In the genomic region with DNA sequence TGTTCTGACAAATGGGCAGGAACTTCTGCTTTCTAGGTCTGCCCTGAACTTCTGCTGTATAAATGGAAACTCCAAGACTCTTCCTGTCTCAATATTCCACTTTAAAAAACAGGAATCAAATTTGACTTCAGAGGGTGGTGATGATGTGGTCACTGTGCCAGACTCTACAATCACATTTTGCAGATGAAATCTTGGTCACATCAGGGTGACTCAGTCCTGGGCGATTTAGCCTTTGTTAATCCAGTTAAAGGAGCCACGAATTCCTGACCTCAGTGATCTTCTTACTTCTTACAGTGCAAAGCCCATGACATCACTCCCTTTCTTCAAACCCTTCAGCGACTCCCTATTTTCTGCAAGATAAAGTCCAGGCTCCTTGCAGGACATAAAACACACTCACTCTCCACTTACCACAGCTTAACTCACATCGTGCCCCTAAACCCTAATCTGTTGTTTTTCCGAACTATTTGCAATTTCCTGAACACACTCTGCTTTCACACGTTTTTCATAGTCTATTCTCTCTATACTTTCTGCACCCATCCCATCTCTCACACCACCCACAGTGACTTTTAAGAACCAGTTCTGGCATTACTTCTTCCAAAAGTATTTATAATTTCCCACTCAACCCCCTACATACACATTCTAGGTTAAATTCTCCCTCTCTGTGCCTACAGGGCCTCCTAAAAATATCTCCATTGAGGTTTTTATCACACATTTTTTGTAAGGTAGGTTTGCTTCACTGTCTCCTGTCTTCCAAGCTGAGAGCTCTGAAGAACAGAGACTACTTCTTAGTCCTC, we compare ENCODE assay signal across 11 cellular contexts. TPM values are rescaled to one million over a fixed set of nuclear protein-coding genes. Genes with fewer than 3 reads are reported as not detected.
DNase-seq lines count a peak whose midpoint lies in the region; ATAC-seq and TF ChIP-seq lines count a peak whose summit lies in the region.
"Had no signal": no experiment of that assay in that cellular context is flagged by ENCODE, and none has a peak within 500 bp of the region (broad histone marks: within the 10 kb centered on the region; RNA-seq: fewer than 3 reads in every experiment).

No MANE protein-coding gene starts in this region.

- H3K27ac ChIP-seq in left lung = peak overlapping the region; percentile 53 to 58
- H3K27ac ChIP-seq in upper lobe of left lung = peak overlapping the region in 1 of 4 donors; percentile 28

- no peak overlapping the region for H3K4me3 Mint-ChIP-seq in activated CD4-positive, alpha-beta T cell treated with anti-CD3 and anti-CD28 coated beads for 36 hours
- H3K4me3 Mint-ChIP-seq: activated naive CD8-positive, alpha-beta T cell treated with anti-CD3 and anti-CD28 coated beads, Interleukin-2, amount 50 U/mL, for 24 hours had no signal

- TF ChIP-seq POLR2A in upper lobe of left lung (IDR thresholded peaks at IDR 0.05) = no peak

- ATAC-seq in left lung (peak; percentile 81), upper lobe of left lung (ENCODE audit: low FRiP score in 2 of 2) (peak; percentile 69 to 95), GM21515 (IDR thresholded peaks at IDR 0.05; ENCODE audit: unreplicated experiment) (no peak)
- ATAC-seq in activated CD4-positive, alpha-beta T cell treated with anti-CD3 and anti-CD28 coated beads for 36 hours = no peak
- ATAC-seq: activated naive CD8-positive, alpha-beta T cell treated with anti-CD3 and anti-CD28 coated beads, Interleukin-2, amount 50 U/mL, for 24 hours had no signal

- H3K9me3 ChIP-seq in MG63 (no peaks in the 10 kb centered on the region), left lung (no peaks in the 10 kb centered on the region), upper lobe of left lung (no peaks in the 10 kb centered on the region)

- no peak overlapping the region for H3K4me3 ChIP-seq in MG63
- H3K4me3 ChIP-seq in left lung = no peak overlapping the region
- H3K4me3 ChIP-seq in upper lobe of left lung = no peak overlapping the region

- no peak for TF ChIP-seq CTCF in left lung (IDR thresholded peaks at IDR 0.05)
- TF ChIP-seq CTCF in upper lobe of left lung (IDR thresholded peaks at IDR 0.05) = no peak

- peak; percentile 63 for DNase-seq in MG63
- peak; percentile 91 for DNase-seq in cerebellar cortex (ENCODE audit: low spot score)
- DNase-seq in left lung = peak in 1 of 2 donors; percentile 37
- DNase-seq in upper lobe of left lung = peak in 1 of 2 donors; percentile 34
- DNase-seq in GM19240 (ENCODE audit: insufficient read length, low spot score) = no peak
- DNase-seq in activated CD4-positive, alpha-beta T cell treated with anti-CD3 and anti-CD28 coated beads for 36 hours = no peak
- DNase-seq in DMS153 (lab: John Stamatoyannopoulos, UW) = no peak
- DNase-seq: activated naive CD8-positive, alpha-beta T cell treated with anti-CD3 and anti-CD28 coated beads, Interleukin-2, amount 50 U/mL, for 24 hours; NCI-H526; stimulated activated CD4-positive, alpha-beta T cell treated with anti-CD3 and anti-CD28 coated beads, Interleukin-15, amount 100 ng/mL, for 24 hours had no signal

- no peaks in the 10 kb centered on the region for H3K4me1 Mint-ChIP-seq in activated CD4-positive, alpha-beta T cell treated with anti-CD3 and anti-CD28 coated beads for 36 hours
- H3K4me1 Mint-ChIP-seq: activated naive CD8-positive, alpha-beta T cell treated with anti-CD3 and anti-CD28 coated beads, Interleukin-2, amount 50 U/mL, for 24 hours had no signal

- H3K27me3 ChIP-seq in MG63 = no peaks in the 10 kb centered on the region
- no peaks in the 10 kb centered on the region for H3K27me3 ChIP-seq in left lung
- H3K27me3 ChIP-seq in upper lobe of left lung = no peaks in the 10 kb centered on the region

- TF ChIP-seq EP300 in upper lobe of left lung (IDR thresholded peaks at IDR 0.05) = peak in 1 of 4 donors; percentile 14

- H3K27ac Mint-ChIP-seq in activated CD4-positive, alpha-beta T cell treated with anti-CD3 and anti-CD28 coated beads for 36 hours = no peak overlapping the region
- H3K27ac Mint-ChIP-seq: activated naive CD8-positive, alpha-beta T cell treated with anti-CD3 and anti-CD28 coated beads, Interleukin-2, amount 50 U/mL, for 24 hours had no signal

- intact Hi-C loops in left lung (cut with DNase I) = no loop called here
- intact Hi-C loops in activated CD4-positive, alpha-beta T cell treated with anti-CD3 and anti-CD28 coated beads for 36 hours (cut with DNase I, micrococcal nuclease) = no loop called here

- H3K4me1 ChIP-seq in left lung (peaks cover 0 to 24% of the 10 kb centered on the region in 2 donors), upper lobe of left lung (no peaks in the 10 kb centered on the region)

- POLR2A ChIA-PET in activated CD4-positive, alpha-beta T cell treated with anti-CD3 and anti-CD28 coated beads for 36 hours (lab: Charles Lee) = no interaction called here

- WGBS in upper lobe of left lung, 2 donors = 35 to 41% methylated on average over 6 of the region's 6 CpGs

- CTCF ChIA-PET in activated CD4-positive, alpha-beta T cell treated with anti-CD3 and anti-CD28 coated beads for 36 hours (lab: Charles Lee) = interaction anchor here (2.9 kb wide), 1 partner anchor 10 kb away, joined by 10 read pairs; no protein-coding TSS in a partner anchor

- peaks cover 7% of the 10 kb centered on the region for H3K27me3 Mint-ChIP-seq in activated CD4-positive, alpha-beta T cell treated with anti-CD3 and anti-CD28 coated beads for 36 hours

- H3K36me3 ChIP-seq in MG63 (no peaks in the 10 kb centered on the region), left lung (no peaks in the 10 kb centered on the region), upper lobe of left lung (no peaks in the 10 kb centered on the region)

- no peaks in the 10 kb centered on the region for H3K36me3 Mint-ChIP-seq in activated CD4-positive, alpha-beta T cell treated with anti-CD3 and anti-CD28 coated beads for 36 hours (ENCODE audit: low read depth)

- H3K9me3 Mint-ChIP-seq in activated CD4-positive, alpha-beta T cell treated with anti-CD3 and anti-CD28 coated beads for 36 hours (ENCODE audit: low read depth) = no peaks in the 10 kb centered on the region
- H3K9me3 Mint-ChIP-seq: activated naive CD8-positive, alpha-beta T cell treated with anti-CD3 and anti-CD28 coated beads, Interleukin-2, amount 50 U/mL, for 24 hours had no signal

RNA-seq across cellular contexts. Expression of a gene that starts 11.1 kb away (rescaled TPM):
- 2.0 and 4.1 TPM in 2 replicates for total RNA-seq in MG63 (2014; rRNA removed; shearing (Covaris generic); ENCODE audit: low replicate concordance)
- total RNA-seq in left lung (10 to 100 TPM; 41.5 to 56.8 TPM), upper lobe of left lung (10 to 100 TPM; 12.6 to 35.8 (median 27.1) TPM)
- total RNA-seq in activated CD4-positive, alpha-beta T cell treated with anti-CD3 and anti-CD28 coated beads for 36 hours = not detected

RNA-seq across cellular contexts. Expression of a gene that starts 48.5 kb away (rescaled TPM):
- total RNA-seq in MG63 (2014; rRNA removed; shearing (Covaris generic); ENCODE audit: low replicate concordance) = 1.7 and 3.9 TPM in 2 replicates
- total RNA-seq in left lung (10 to 100 TPM; 13.9 to 16.8 TPM), upper lobe of left lung (10 to 100 TPM in 5 of 6 donors, 1 to 10 TPM in 1; 8.6 to 16.7 (median 13.7) TPM)
- total RNA-seq in activated CD4-positive, alpha-beta T cell treated with anti-CD3 and anti-CD28 coated beads for 36 hours = under 1 TPM; 0.21 to 0.32 TPM

Comparison
In these comparisons a context has a peak if more than half of its experiments do, and no peak if none do; other contexts are left out.
1. DNase-seq: peak in MG63 (single experiment) and cerebellar cortex (single experiment); none in GM19240 (single experiment), activated CD4-positive, alpha-beta T cell treated with anti-CD3 and anti-CD28 coated beads for 36 hours (single experiment) and DMS153 (single experiment).
2. ATAC-seq: peak in left lung (single experiment) and upper lobe of left lung (2 of 2); none in activated CD4-positive, alpha-beta T cell treated with anti-CD3 and anti-CD28 coated beads for 36 hours (single experiment) and GM21515 (single experiment).